In genomic region chr10:99798920-99799319, GRCh38 we compare ENCODE assay signal across 35 cellular contexts.
"Had no signal": no experiment of that assay in that cellular context is flagged by ENCODE, and none has a peak within 500 bp of the region (broad histone marks: within the 10 kb centered on the region; RNA-seq: fewer than 3 reads in every experiment).

No MANE protein-coding gene starts in this region.

- H3K4me3 ChIP-seq: MG63 had no signal

- DNase-seq: Karpas-422, Kasumi-1, MG63, MM.1S, MV-4-11, NCI-H1048, NCI-H1092, NCI-H1092 treated with DMSO at 0.1 percent for 48 hours, NCI-H1105, NCI-H1105 treated with DMSO at 0.1 percent for 48 hours, NCI-H1417, NCI-H1417 treated with DMSO at 0.1 percent for 48 hours, NCI-H1436, NCI-H1436 treated with DMSO at 0.1 percent for 48 hours, NCI-H146, NCI-H1694, NCI-H1694 treated with DMSO at 0.1 percent for 48 hours, NCI-H187, NCI-H187 treated with DMSO at 0.1 percent for 48 hours, NCI-H1930, NCI-H2029, NCI-H2029 treated with DMSO at 0.1 percent for 48 hours, NCI-H2081, NCI-H2081 treated with DMSO at 0.1 percent for 48 hours, NCI-H2107, NCI-H2171, NCI-H2171 treated with DMSO at 0.1 percent for 48 hours, NCI-H2227 treated with DMSO at 0.1 percent for 48 hours, NCI-H226, NCI-H345, NCI-H446, NCI-H446 treated with DMSO at 0.1 percent for 48 hours, NCI-H510A, NCI-H510A treated with DMSO at 0.1 percent for 48 hours, NCI-H524 had no signal

- H3K36me3 ChIP-seq: MG63 had no signal

- H3K9me3 ChIP-seq: MG63 had no signal

- H3K27me3 ChIP-seq: MG63 had no signal
